In genomic region chr12:65867428-65867827, GRCh38 we compare ENCODE assay signal across 19 cellular contexts. TPM values are rescaled to one million over a fixed set of nuclear protein-coding genes. Genes with fewer than 3 reads are reported as not detected.
A peak's percentile ranks its signal among the peaks of the same experiment; 100 is the strongest.
DNase-seq lines count a peak whose midpoint lies in the region; ATAC-seq and TF ChIP-seq lines count a peak whose summit lies in the region.
"Had no signal": no experiment of that assay in that cellular context is flagged by ENCODE, and none has a peak within 500 bp of the region (broad histone marks: within the 10 kb centered on the region; RNA-seq: fewer than 3 reads in every experiment).

No MANE protein-coding gene starts in this region.

- TF ChIP-seq CTCF in AG09319 (IDR thresholded peaks at IDR 0.05; ENCODE audit: low read depth, low read length): no peak
- TF ChIP-seq CTCF in cardiac fibroblast (IDR thresholded peaks at IDR 0.05; ENCODE audit: low read depth, low read length): no peak

- DNase-seq in AG09319 (ENCODE audit: extremely low read depth, low read depth): peak; percentile 44
- DNase-seq in MG63: peak; percentile 65
- peak; percentile 88 to 96 for DNase-seq in cardiac fibroblast (ENCODE audit: low read depth in 2 of 2)
- DNase-seq in Right ventricle myocardium superior: no peak
- no peak for DNase-seq in NCI-H2029 treated with DMSO at 0.1 percent for 48 hours (lab: John Stamatoyannopoulos, UW)
- no peak for DNase-seq in stimulated activated CD4-positive, alpha-beta T cell treated with anti-CD3 and anti-CD28 coated beads, Interleukin-12 subunit alpha, Interleukin-12 subunit beta, amount 100 ng/mL, for 4 hours
- no peak for DNase-seq in retina
- DNase-seq: activated naive CD4-positive, alpha-beta T cell treated with Interleukin-2 at 50 U/mL for 16 hours; C1 segment of cervical spinal cord; colonic mucosa; DND-41; foreskin melanocyte; immature natural killer cell; NCI-H1105 treated with DMSO at 0.1 percent for 48 hours; NCI-H510A; stimulated activated naive CD4-positive, alpha-beta T cell treated with Interleukin-2 at 50 U/mL for 16 hours had no signal

- no peak for ATAC-seq in Right ventricle myocardium superior (ENCODE audit: poor library complexity)

- H3K27ac ChIP-seq in mesodermal cell (ENCODE audit: low read depth, low read length, severe bottlenecking): peak overlapping the region; percentile 8
- H3K27ac ChIP-seq: colonic mucosa had no signal

- H3K4me3 ChIP-seq in MG63: no peak overlapping the region
- H3K4me3 ChIP-seq in cardiac fibroblast (replicated peaks in 1 of 2; ENCODE audit: low read depth in 2 of 2, low read length in 2 of 2): peak overlapping the region in 1 of 2 donors; percentile 19
- H3K4me3 ChIP-seq in mesodermal cell (ENCODE audit: extremely low read depth, insufficient read depth, low read length, poor library complexity, severe bottlenecking): no peak overlapping the region
- H3K4me3 ChIP-seq: colonic mucosa, SJCRH30 had no signal

- H3K27me3 ChIP-seq in MG63: no peaks in the 10 kb centered on the region
- H3K27me3 ChIP-seq: colonic mucosa, SJCRH30 had no signal

- WGBS in mesodermal cell (ENCODE audit: insufficient coverage in 2 of 2), 2 experiments: 96 to 97% methylated on average over 3 to 5 of the region's 5 CpGs

- intact Hi-C loops in Right ventricle myocardium superior (cut with DNase I): no loop called here

- H3K4me1 ChIP-seq in mesodermal cell (ENCODE audit: control insufficient read depth, insufficient read depth, low read length, poor library complexity, severe bottlenecking): peaks cover 6% of the 10 kb centered on the region
- H3K4me1 ChIP-seq: colonic mucosa had no signal

- H3K36me3 ChIP-seq in MG63 (no peaks in the 10 kb centered on the region), mesodermal cell (ENCODE audit: control insufficient read depth, insufficient read depth, low read length) (peaks cover 91% of the 10 kb centered on the region)
- H3K36me3 ChIP-seq: colonic mucosa had no signal

- H3K9me3 ChIP-seq in MG63: no peaks in the 10 kb centered on the region
- H3K9me3 ChIP-seq in mesodermal cell (ENCODE audit: control insufficient read depth, low read length): no peaks in the 10 kb centered on the region
- H3K9me3 ChIP-seq: colonic mucosa, SJCRH30 had no signal

RNA-seq across cellular contexts. Expression of gene HMGA2, which starts 43.1 kb away (rescaled TPM):
- total RNA-seq in MG63 (2014; rRNA removed; shearing (Covaris generic); ENCODE audit: low replicate concordance): 0.79 and 1.1 TPM in 2 replicates
- 370 TPM for polyA plus RNA-seq in mesodermal cell (2013, experiment 1 of 2)
- 394 TPM for polyA plus RNA-seq in mesodermal cell (2013, experiment 2 of 2)
- not detected for total RNA-seq in Right ventricle myocardium superior
- total RNA-seq: activated CD8-positive, alpha-beta memory T cell treated with anti-CD3 and anti-CD28 coated beads for 36 hours had no signal

Comparison
In these comparisons a context has a peak if more than half of its experiments do, and no peak if none do; other contexts are left out.
1. DNase-seq: peak in AG09319 (single experiment), MG63 (single experiment) and cardiac fibroblast (2 of 2); none in Right ventricle myocardium superior (single experiment), NCI-H2029 treated with DMSO at 0.1 percent for 48 hours (single experiment), stimulated activated CD4-positive, alpha-beta T cell treated with anti-CD3 and anti-CD28 coated beads, Interleukin-12 subunit alpha, Interleukin-12 subunit beta, amount 100 ng/mL, for 4 hours (single experiment) and retina (single experiment).